33 cellular contexts compared by ENCODE assay signal in genomic region chr1:232062967-232063366, GRCh38.
"Had no signal": no experiment of that assay in that cellular context is flagged by ENCODE, and none has a peak within 500 bp of the region (broad histone marks: within the 10 kb centered on the region; RNA-seq: fewer than 3 reads in every experiment).

No MANE protein-coding gene starts in this region.

- H3K4me3 Mint-ChIP-seq: immature natural killer cell; mesothelial cell of epicardium; naive B cell; natural killer cell; nephron progenitor cell; neural progenitor cell; stimulated activated naive B cell treated with anti-CD40 and anti-IgM and Interleukin-4, amounts not matched to agents 10 μg/mL and 1 μg/mL and 100 μg/mL, for 72 hours had no signal

- H3K36me3 Mint-ChIP-seq: immature natural killer cell; mesothelial cell of epicardium; naive B cell; natural killer cell; neural progenitor cell; stimulated activated naive B cell treated with anti-CD40 and anti-IgM and Interleukin-4, amounts not matched to agents 10 μg/mL and 1 μg/mL and 100 μg/mL, for 72 hours had no signal

- H3K9me3 Mint-ChIP-seq: immature natural killer cell; mesothelial cell of epicardium; naive B cell; natural killer cell; nephron progenitor cell; neural progenitor cell; stimulated activated naive B cell treated with anti-CD40 and anti-IgM and Interleukin-4, amounts not matched to agents 10 μg/mL and 1 μg/mL and 100 μg/mL, for 72 hours had no signal

- H3K9ac ChIP-seq: neural progenitor cell, parathyroid adenoma had no signal

- H2AFZ ChIP-seq: neural progenitor cell, parathyroid adenoma had no signal

- DNase-seq: hypothalamus; immature natural killer cell; kidney; left colon; left lung; lower lobe of right lung; mammary epithelial cell; mesenchymal stem cell; naive B cell; natural killer cell; nephron progenitor cell; occipital lobe; right lobe of liver; stimulated activated CD4-positive, alpha-beta T cell treated with anti-CD3 and anti-CD28 coated beads, Interleukin-1b, Interleukin-23, amount 100 ng/mL, for 48 hours; stimulated activated CD4-positive, alpha-beta T cell treated with anti-CD3 and anti-CD28 coated beads, Interleukin-2, amount 100 ng/mL, for 48 hours; stimulated activated CD4-positive, alpha-beta T cell treated with anti-CD3 and anti-CD28 coated beads, Interleukin-4, amount 100 ng/mL, for 4 hours; stimulated activated CD8-positive, alpha-beta memory T cell treated with anti-CD3 and anti-CD28 coated beads, Interleukin-4, amount 100 ng/mL, for 48 hours; stimulated activated naive B cell treated with anti-CD40 and anti-IgM and Interleukin-4, amounts not matched to agents 10 μg/mL and 1 μg/mL and 100 μg/mL, for 72 hours; stimulated activated naive CD8-positive, alpha-beta T cell treated with anti-CD3 and anti-CD28 coated beads, Interleukin-15, Interleukin-2, amounts not matched to agents 100 U/mL and 50 U/mL, for 24 hours; stomach; testis; thyroid gland; transverse colon; upper lobe of left lung had no signal

- ATAC-seq: left colon; left lung; lower lobe of right lung; natural killer cell; right lobe of liver; stimulated activated naive B cell treated with anti-CD40 and anti-IgM and Interleukin-4, amounts not matched to agents 10 μg/mL and 1 μg/mL and 100 μg/mL, for 72 hours; stimulated activated naive CD8-positive, alpha-beta T cell treated with anti-CD3 and anti-CD28 coated beads, Interleukin-15, Interleukin-2, amounts not matched to agents 100 U/mL and 50 U/mL, for 24 hours had no signal

- FAIRE-seq: islet of Langerhans, kidney had no signal

- H3K27me3 ChIP-seq: left lung, neural progenitor cell, neutrophil, right atrium auricular region, right lobe of liver, testis, thyroid gland, transverse colon, upper lobe of left lung, vagina had no signal

- H3K36me3 ChIP-seq: left lung, lower lobe of right lung, neural progenitor cell, neutrophil, right atrium auricular region, right lobe of liver, stomach, thyroid gland, transverse colon, upper lobe of left lung, vagina had no signal

- H3K27ac ChIP-seq: left lung, lower lobe of right lung, neural progenitor cell, neutrophil, parathyroid adenoma, right atrium auricular region, right lobe of liver, stomach, testis, thyroid gland, transverse colon, upper lobe of left lung, vagina had no signal

- H3K4me1 ChIP-seq: left lung, lower lobe of right lung, neural progenitor cell, parathyroid adenoma, right atrium auricular region, right lobe of liver, testis, transverse colon, upper lobe of left lung, vagina had no signal

- H3K4me2 ChIP-seq: neural progenitor cell, smooth muscle cell had no signal

- H3K27ac Mint-ChIP-seq: immature natural killer cell; mesothelial cell of epicardium; natural killer cell; nephron progenitor cell; neural progenitor cell; progenitor cell of endocrine pancreas; stimulated activated naive B cell treated with anti-CD40 and anti-IgM and Interleukin-4, amounts not matched to agents 10 μg/mL and 1 μg/mL and 100 μg/mL, for 72 hours had no signal

- H3K79me2 ChIP-seq: parathyroid adenoma had no signal

- H3K4me1 Mint-ChIP-seq: immature natural killer cell; mesothelial cell of epicardium; naive B cell; nephron progenitor cell; neural progenitor cell; stimulated activated naive B cell treated with anti-CD40 and anti-IgM and Interleukin-4, amounts not matched to agents 10 μg/mL and 1 μg/mL and 100 μg/mL, for 72 hours had no signal

- H3K9me3 ChIP-seq: left lung, lower lobe of right lung, neutrophil, right atrium auricular region, right lobe of liver, stomach, testis, thyroid gland, transverse colon, upper lobe of left lung, vagina had no signal

- H3K4me3 ChIP-seq: left lung, lower lobe of right lung, neural progenitor cell, right atrium auricular region, right lobe of liver, smooth muscle cell, stomach, testis, thyroid gland, transverse colon, upper lobe of left lung, vagina had no signal
